Comparison of ENCODE assay signal across 8 cellular contexts in genomic region chr2:157897106-157897971, GRCh38. TPM values are rescaled to one million over a fixed set of nuclear protein-coding genes. Genes with fewer than 3 reads are reported as not detected.
DNase-seq lines count a peak whose midpoint lies in the region; ATAC-seq and TF ChIP-seq lines count a peak whose summit lies in the region.

No MANE protein-coding gene starts in this region.

- peaks cover 5 to 12% of the 10 kb centered on the region in 2 donors for H3K4me1 ChIP-seq in gastrocnemius medialis

- no peak for TF ChIP-seq POLR2A in gastrocnemius medialis (IDR thresholded peaks at IDR 0.05)

- no peak overlapping the region for H3K4me3 ChIP-seq in gastrocnemius medialis

- TF ChIP-seq CTCF in gastrocnemius medialis (IDR thresholded peaks at IDR 0.05 in 4 of 5, conservative IDR thresholded peaks at IDR 0.05 in 1 of 5), result no peak

- in situ Hi-C loops in gastrocnemius medialis (cut with MboI; ENCODE audit: low sequenced_read_pairs in 4 of 4), result no loop called here

- no peaks in the 10 kb centered on the region for H3K27me3 ChIP-seq in gastrocnemius medialis

- peak; percentile 9 for DNase-seq in activated CD4-positive, alpha-beta T cell treated with anti-CD3 and anti-CD28 coated beads, Interleukin-2, amount 50 U/mL, for 1 hour
- peak; percentile 32 for DNase-seq in stimulated activated CD4-positive, alpha-beta T cell treated with anti-CD3 and anti-CD28 coated beads, Interleukin-4, amount 100 ng/mL, for 1 hour
- no peak for DNase-seq in cortex of kidney (lab: John Stamatoyannopoulos, UW)
- no peak for DNase-seq in left lobe of liver (ENCODE audit: low spot score)
- no peak for DNase-seq in gastrocnemius medialis

- no peak overlapping the region for H3K27ac ChIP-seq in gastrocnemius medialis

- ATAC-seq in GM19351 (IDR thresholded peaks at IDR 0.05; ENCODE audit: unreplicated experiment), result peak; percentile 54
- peak; percentile 38 for ATAC-seq in HG03139 (IDR thresholded peaks at IDR 0.05; ENCODE audit: unreplicated experiment)
- no peak for ATAC-seq in left lobe of liver
- no peak for ATAC-seq in GM18873 (IDR thresholded peaks at IDR 0.05; ENCODE audit: low FRiP score, unreplicated experiment)
- ATAC-seq in gastrocnemius medialis, result no peak

- H3K9me3 ChIP-seq in gastrocnemius medialis, result no peaks in the 10 kb centered on the region

- intact Hi-C loops in gastrocnemius medialis (cut with DNase I; ENCODE audit: low total_unique reads), result no loop called here

- H3K36me3 ChIP-seq in gastrocnemius medialis, result no peaks in the 10 kb centered on the region

RNA-seq across cellular contexts. Expression of gene ACVR1, which starts 21.2 kb away (rescaled TPM):
- 14.9 TPM for total RNA-seq in left lobe of liver
- 10 to 100 TPM; 10.8 to 18.4 (median 12.2) TPM for total RNA-seq in gastrocnemius medialis

Comparison
In these comparisons a context has a peak if more than half of its experiments do, and no peak if none do; other contexts are left out.
1. ATAC-seq: peak in GM19351 (single experiment) and HG03139 (single experiment); none in left lobe of liver (single experiment), GM18873 (single experiment) and gastrocnemius medialis (0 of 2).
2. DNase-seq: peak in activated CD4-positive, alpha-beta T cell treated with anti-CD3 and anti-CD28 coated beads, Interleukin-2, amount 50 U/mL, for 1 hour (single experiment) and stimulated activated CD4-positive, alpha-beta T cell treated with anti-CD3 and anti-CD28 coated beads, Interleukin-4, amount 100 ng/mL, for 1 hour (single experiment); none in cortex of kidney (single experiment), left lobe of liver (single experiment) and gastrocnemius medialis (0 of 2).